ENCODE assay signal across 8 cellular contexts in genomic region chr11:14973621-14974020, GRCh38. TPM values are rescaled to one million over a fixed set of nuclear protein-coding genes. Genes with fewer than 3 reads are reported as not detected.
DNase-seq lines count a peak whose midpoint lies in the region; ATAC-seq and TF ChIP-seq lines count a peak whose summit lies in the region.

No MANE protein-coding gene starts in this region.

- POLR2A ChIA-PET in CD8-positive, alpha-beta memory T cell (lab: Charles Lee), result no interaction called here
- POLR2A ChIA-PET in activated CD4-positive, alpha-beta memory T cell treated with anti-CD3 and anti-CD28 coated beads for 36 hours (lab: Charles Lee), result interaction anchor here (0.6 to 2.1 kb wide), 2 partner anchors 100 to 776 kb away, joined by 3 to 9 read pairs; partner anchors contain the start of gene CALCB

- no peak overlapping the region for H2AFZ ChIP-seq in GM23248

- no peak overlapping the region for H3K9ac ChIP-seq in GM23248
- H3K9ac ChIP-seq in skeletal muscle tissue (ENCODE audit: low read depth in 1 of 3, low read length in 3 of 3), result no peak overlapping the region

- H3K4me3 ChIP-seq in CD8-positive, alpha-beta memory T cell (ENCODE audit: low read length), result peak overlapping the region; percentile 45
- H3K4me3 ChIP-seq in GM23248 (no peak overlapping the region), gastroesophageal sphincter (peak overlapping the region in 1 of 2 donors; percentile 35), skeletal muscle tissue (ENCODE audit: low read length in 3 of 3) (peak overlapping the region in 2 of 3 donors; percentile 37 to 63)

- CTCF ChIA-PET in CD8-positive, alpha-beta memory T cell (lab: Charles Lee), result interaction anchor here (1.1 to 2.6 kb wide), 6 partner anchors 23 to 103 kb away, joined by 3 to 14 read pairs (median 8); partner anchors contain the start of gene CALCB
- CTCF ChIA-PET in activated CD4-positive, alpha-beta memory T cell treated with anti-CD3 and anti-CD28 coated beads for 36 hours (lab: Charles Lee), result interaction anchor here (0.5 to 5.4 kb wide), 16 partner anchors 19 to 329 kb away, joined by 3 to 105 read pairs (median 6); partner anchors contain the start of gene CALCB

- peaks cover 32 to 35% (median 33%) of the 10 kb centered on the region in 3 donors for H3K4me1 Mint-ChIP-seq in CD8-positive, alpha-beta memory T cell
- H3K4me1 Mint-ChIP-seq in activated CD4-positive, alpha-beta memory T cell treated with anti-CD3 and anti-CD28 coated beads for 36 hours (ENCODE audit: low read depth), result peaks cover 26% of the 10 kb centered on the region

- peaks cover 60 to 78% of the 10 kb centered on the region in 2 donors for H3K27me3 Mint-ChIP-seq in CD8-positive, alpha-beta memory T cell
- H3K27me3 Mint-ChIP-seq in activated CD4-positive, alpha-beta memory T cell treated with anti-CD3 and anti-CD28 coated beads for 36 hours, result peaks cover 70% of the 10 kb centered on the region

- DNase-seq in CD8-positive, alpha-beta memory T cell, result peak in 2 of 5 donors; percentile 4 to 17
- DNase-seq in GM23248 (peak; percentile 47), SW 1271 (lab: John Stamatoyannopoulos, UW) (no peak), T-helper 9 cell (no peak)
- DNase-seq in activated CD4-positive, alpha-beta memory T cell treated with anti-CD3 and anti-CD28 coated beads for 36 hours, result peak; percentile 58

- no peaks in the 10 kb centered on the region for H3K9me3 Mint-ChIP-seq in CD8-positive, alpha-beta memory T cell
- no peaks in the 10 kb centered on the region for H3K9me3 Mint-ChIP-seq in activated CD4-positive, alpha-beta memory T cell treated with anti-CD3 and anti-CD28 coated beads for 36 hours

- no peak for TF ChIP-seq EP300 in gastroesophageal sphincter (IDR thresholded peaks at IDR 0.05)

- ATAC-seq in gastroesophageal sphincter (peak; percentile 6), HG03025 (IDR thresholded peaks at IDR 0.05; ENCODE audit: low FRiP score, unreplicated experiment) (no peak)

- H3K27me3 ChIP-seq in CD8-positive, alpha-beta memory T cell (ENCODE audit: insufficient read depth, low read length, poor library complexity, severe bottlenecking), result peaks cover 52% of the 10 kb centered on the region
- H3K27me3 ChIP-seq in GM23248 (replicated peaks; ENCODE audit: insufficient read depth) (peaks cover 77% of the 10 kb centered on the region), gastroesophageal sphincter (peaks cover 94% of the 10 kb centered on the region), skeletal muscle tissue (ENCODE audit: control insufficient read depth in 3 of 3, insufficient read depth in 3 of 3, low read length in 3 of 3) (peaks cover 71 to 80% (median 73%) of the 10 kb centered on the region in 3 donors)

- H3K9me3 ChIP-seq in CD8-positive, alpha-beta memory T cell (ENCODE audit: low read length), result no peaks in the 10 kb centered on the region
- H3K9me3 ChIP-seq in GM23248 (ENCODE audit: low read depth), result no peaks in the 10 kb centered on the region
- no peaks in the 10 kb centered on the region for H3K9me3 ChIP-seq in gastroesophageal sphincter
- no peaks in the 10 kb centered on the region for H3K9me3 ChIP-seq in skeletal muscle tissue (ENCODE audit: control insufficient read depth in 3 of 3, low read length in 3 of 3)

- no peaks in the 10 kb centered on the region for H3F3A ChIP-seq in GM23248 (ENCODE audit: insufficient read depth)

- TF ChIP-seq POLR2A in gastroesophageal sphincter (IDR thresholded peaks at IDR 0.05), result no peak

- no peak for TF ChIP-seq CTCF in gastroesophageal sphincter (IDR thresholded peaks at IDR 0.05)

- H4K20me1 ChIP-seq in GM23248 (ENCODE audit: insufficient read depth), result no peaks in the 10 kb centered on the region

- intact Hi-C loops in activated CD4-positive, alpha-beta memory T cell treated with anti-CD3 and anti-CD28 coated beads for 36 hours (cut with micrococcal nuclease), result loop anchor here (1.0 to 10.0 kb wide), 5 partner anchors 33 to 1641 kb away; no protein-coding TSS in a partner anchor

- peak overlapping the region in 1 of 8 donors; percentile 18 for H3K27ac Mint-ChIP-seq in CD8-positive, alpha-beta memory T cell
- H3K27ac Mint-ChIP-seq in activated CD4-positive, alpha-beta memory T cell treated with anti-CD3 and anti-CD28 coated beads for 36 hours, result no peak overlapping the region

- no peaks in the 10 kb centered on the region for H3K36me3 ChIP-seq in CD8-positive, alpha-beta memory T cell (ENCODE audit: insufficient read depth, low read length)
- H3K36me3 ChIP-seq in GM23248 (ENCODE audit: low read depth) (no peaks in the 10 kb centered on the region), gastroesophageal sphincter (no peaks in the 10 kb centered on the region), skeletal muscle tissue (ENCODE audit: control insufficient read depth in 3 of 3, insufficient read depth in 3 of 3, low read length in 3 of 3) (no peaks in the 10 kb centered on the region)

- no peaks in the 10 kb centered on the region for H3K79me2 ChIP-seq in GM23248 (ENCODE audit: insufficient read depth)

- H3K27ac ChIP-seq in CD8-positive, alpha-beta memory T cell (ENCODE audit: low read depth, low read length), result no peak overlapping the region
- H3K27ac ChIP-seq in GM23248 (no peak overlapping the region), gastroesophageal sphincter (no peak overlapping the region), skeletal muscle tissue (ENCODE audit: low read depth, low read length) (no peak overlapping the region)

- H3K9me2 ChIP-seq in GM23248 (ENCODE audit: insufficient read depth), result no peaks in the 10 kb centered on the region

- H3K36me3 Mint-ChIP-seq in CD8-positive, alpha-beta memory T cell, result no peaks in the 10 kb centered on the region
- H3K36me3 Mint-ChIP-seq in activated CD4-positive, alpha-beta memory T cell treated with anti-CD3 and anti-CD28 coated beads for 36 hours, result no peaks in the 10 kb centered on the region

- in situ Hi-C loops in GM23248 (cut with MboI), result no loop called here

- WGBS in GM23248 (ENCODE audit: low coverage in 1 of 2, low lambda C conversion rate in 2 of 2, missing lambda C conversion rate in 2 of 2), 2 experiments, result 2 to 3% methylated on average over 27 to 31 of the region's 31 CpGs
- WGBS in gastroesophageal sphincter (ENCODE audit: low coverage in 1 of 2), 2 donors, result 0% methylated on average over 3 to 4 of the region's 31 CpGs

- H3K4me1 ChIP-seq in CD8-positive, alpha-beta memory T cell (ENCODE audit: insufficient read depth, low read length), result peaks cover 25% of the 10 kb centered on the region
- H3K4me1 ChIP-seq in GM23248 (ENCODE audit: insufficient read depth) (no peaks in the 10 kb centered on the region), gastroesophageal sphincter (peaks cover 0 to 37% (median 20%) of the 10 kb centered on the region in 3 donors), skeletal muscle tissue (ENCODE audit: control insufficient read depth in 3 of 3, insufficient read depth in 3 of 3, low read length in 3 of 3) (peaks cover 28 to 34% (median 29%) of the 10 kb centered on the region in 3 donors)

- H3K4me3 Mint-ChIP-seq in CD8-positive, alpha-beta memory T cell, result peak overlapping the region; percentile 74 to 87 (median 80)
- peak overlapping the region; percentile 62 for H3K4me3 Mint-ChIP-seq in activated CD4-positive, alpha-beta memory T cell treated with anti-CD3 and anti-CD28 coated beads for 36 hours

- no peak overlapping the region for H3K4me2 ChIP-seq in GM23248 (ENCODE audit: unreplicated experiment)

RNA-seq across cellular contexts. Expression of gene CALCA, which starts 1.5 kb away (rescaled TPM):
- not detected for total RNA-seq in CD8-positive, alpha-beta memory T cell
- not detected for polyA plus RNA-seq in CD8-positive, alpha-beta memory T cell
- 1.3 TPM in 1 of 2 replicates, not detected in the other for total RNA-seq in GM23248 (2014; rRNA removed; shearing (Covaris generic))
- polyA plus RNA-seq in GM23248 (2016; fragmentation: Nextera tagmentation; extraction: Ambion mirVana), result not detected in 2 replicates
- total RNA-seq in activated CD4-positive, alpha-beta memory T cell treated with anti-CD3 and anti-CD28 coated beads for 36 hours, result not detected
- total RNA-seq in gastroesophageal sphincter, result not detected
- total RNA-seq in skeletal muscle tissue, result not detected

Comparison
In these comparisons a context has a peak if more than half of its experiments do, and no peak if none do; other contexts are left out.
1. DNase-seq: peak in GM23248 (single experiment) and activated CD4-positive, alpha-beta memory T cell treated with anti-CD3 and anti-CD28 coated beads for 36 hours (single experiment); none in SW 1271 (0 of 2) and T-helper 9 cell (single experiment).